Comparison of ENCODE assay signal across 1 cellular context in genomic region chr2:221310720-221311119, GRCh38.
TF ChIP-seq lines count a peak whose summit lies in the region.

No MANE protein-coding gene starts in this region.

TF ChIP-seq in GM23338, 12 proteins besides CTCF, POLR2A, EP300 and RAD21:
- TF ChIP-seq ZNF462 (CRISPR knock-in tag; IDR thresholded peaks at IDR 0.05) (no peak), REST (IDR thresholded peaks at IDR 0.05; ENCODE audit: unreplicated experiment) (no peak), ZNF114 (CRISPR knock-in tag; IDR thresholded peaks at IDR 0.05) (no peak), ZNF331 (CRISPR knock-in tag; IDR thresholded peaks at IDR 0.05; ENCODE audit: low read depth) (no peak), JUNB (IDR thresholded peaks at IDR 0.05; ENCODE audit: unreplicated experiment) (no peak), EZH2phosphoT487 (IDR thresholded peaks at IDR 0.05; ENCODE audit: unreplicated experiment) (no peak)
